In genomic region chr3:58474348-58474911, GRCh38 we compare ENCODE assay signal across 1 cellular context.
A peak's percentile ranks its signal among the peaks of the same experiment; 100 is the strongest.
TF ChIP-seq lines count a peak whose summit lies in the region.

No MANE protein-coding gene starts in this region.

TF ChIP-seq in HepG2, 621 proteins besides CTCF, POLR2A, EP300 and RAD21 (continued from another document):
- TF ChIP-seq, protein P1, sequence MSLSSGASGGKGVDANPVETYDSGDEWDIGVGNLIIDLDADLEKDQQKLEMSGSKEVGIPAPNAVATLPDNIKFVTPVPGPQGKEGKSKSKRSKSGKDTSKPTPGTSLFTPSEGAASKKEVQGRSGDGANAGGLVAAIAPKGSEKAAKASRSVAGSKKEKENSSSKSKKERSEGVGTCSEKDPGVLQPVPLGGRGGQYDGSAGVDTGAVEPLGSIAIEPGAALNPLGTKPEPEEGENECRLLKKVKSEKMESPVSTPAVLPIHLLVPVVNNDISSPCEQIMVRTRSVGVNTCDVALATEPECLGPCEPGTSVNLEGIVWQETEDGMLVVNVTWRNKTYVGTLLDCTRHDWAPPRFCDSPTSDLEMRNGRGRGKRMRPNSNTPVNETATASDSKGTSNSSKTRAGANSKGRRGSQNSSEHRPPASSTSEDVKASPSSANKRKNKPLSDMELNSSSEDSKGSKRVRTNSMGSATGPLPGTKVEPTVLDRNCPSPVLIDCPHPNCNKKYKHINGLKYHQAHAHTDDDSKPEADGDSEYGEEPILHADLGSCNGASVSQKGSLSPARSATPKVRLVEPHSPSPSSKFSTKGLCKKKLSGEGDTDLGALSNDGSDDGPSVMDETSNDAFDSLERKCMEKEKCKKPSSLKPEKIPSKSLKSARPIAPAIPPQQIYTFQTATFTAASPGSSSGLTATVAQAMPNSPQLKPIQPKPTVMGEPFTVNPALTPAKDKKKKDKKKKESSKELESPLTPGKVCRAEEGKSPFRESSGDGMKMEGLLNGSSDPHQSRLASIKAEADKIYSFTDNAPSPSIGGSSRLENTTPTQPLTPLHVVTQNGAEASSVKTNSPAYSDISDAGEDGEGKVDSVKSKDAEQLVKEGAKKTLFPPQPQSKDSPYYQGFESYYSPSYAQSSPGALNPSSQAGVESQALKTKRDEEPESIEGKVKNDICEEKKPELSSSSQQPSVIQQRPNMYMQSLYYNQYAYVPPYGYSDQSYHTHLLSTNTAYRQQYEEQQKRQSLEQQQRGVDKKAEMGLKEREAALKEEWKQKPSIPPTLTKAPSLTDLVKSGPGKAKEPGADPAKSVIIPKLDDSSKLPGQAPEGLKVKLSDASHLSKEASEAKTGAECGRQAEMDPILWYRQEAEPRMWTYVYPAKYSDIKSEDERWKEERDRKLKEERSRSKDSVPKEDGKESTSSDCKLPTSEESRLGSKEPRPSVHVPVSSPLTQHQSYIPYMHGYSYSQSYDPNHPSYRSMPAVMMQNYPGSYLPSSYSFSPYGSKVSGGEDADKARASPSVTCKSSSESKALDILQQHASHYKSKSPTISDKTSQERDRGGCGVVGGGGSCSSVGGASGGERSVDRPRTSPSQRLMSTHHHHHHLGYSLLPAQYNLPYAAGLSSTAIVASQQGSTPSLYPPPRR (CRISPR knock-in tag; IDR thresholded peaks at IDR 0.05; ENCODE audit: borderline replicate concordance) = peak; percentile 46; the same call in 1 of the 2 replicates
- 0 out of 2 replicates have a peak, but pooled peaks have one; percentile 3 for TF ChIP-seq TBX2 (CRISPR knock-in tag; IDR thresholded peaks at IDR 0.05; ENCODE audit: borderline replicate concordance)
- TF ChIP-seq NCOA1 (CRISPR knock-in tag; IDR thresholded peaks at IDR 0.05) = no peak
- TF ChIP-seq ZNF816 (CRISPR knock-in tag; IDR thresholded peaks at IDR 0.05; ENCODE audit: borderline replicate concordance) = no peak
- TF ChIP-seq CSRNP1 (CRISPR knock-in tag; IDR thresholded peaks at IDR 0.05) = no peak
